1 cellular context compared by ENCODE assay signal in the genomic region with DNA sequence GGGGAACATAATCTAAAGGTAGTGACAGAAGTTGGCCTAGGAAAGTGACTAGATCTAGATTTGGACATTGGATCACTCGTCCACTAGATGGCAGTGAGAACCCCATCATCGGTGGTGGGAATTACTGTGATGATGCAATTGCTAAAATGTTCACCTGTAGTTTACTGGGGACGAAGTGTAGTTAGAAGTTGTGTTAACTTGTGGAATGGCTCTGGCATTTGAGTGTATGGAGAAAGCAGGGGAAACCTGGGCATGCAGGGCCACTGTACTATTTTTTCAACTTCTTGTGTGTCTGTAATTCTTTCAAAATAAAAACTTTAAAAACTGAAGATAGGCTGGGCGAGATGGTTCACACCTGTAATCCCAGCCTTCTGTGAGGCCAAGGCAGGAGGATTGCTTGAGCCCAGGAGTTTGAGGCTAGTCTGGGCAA.
TF ChIP-seq lines count a peak whose summit lies in the region.

No MANE protein-coding gene starts in this region.

TF ChIP-seq in HCT116, 20 proteins besides CTCF, POLR2A, EP300 and RAD21 (continued from another document):
- TF ChIP-seq SIN3A (IDR thresholded peaks at IDR 0.05; ENCODE audit: low read depth) (no peak), CEBPB (IDR thresholded peaks at IDR 0.05; ENCODE audit: low read depth) (peak; percentile 98)
